Comparison of ENCODE assay signal across 13 cellular contexts in genomic region chr3:58062469-58062868, GRCh38. TPM values are rescaled to one million over a fixed set of nuclear protein-coding genes. Genes with fewer than 3 reads are reported as not detected.
DNase-seq lines count a peak whose midpoint lies in the region; ATAC-seq, FAIRE-seq and TF ChIP-seq lines count a peak whose summit lies in the region.
"Had no signal": no experiment of that assay in that cellular context is flagged by ENCODE, and none has a peak within 500 bp of the region (broad histone marks: within the 10 kb centered on the region; RNA-seq: fewer than 3 reads in every experiment).

No MANE protein-coding gene starts in this region.

- H3K4ac ChIP-seq in H1 (replicated peaks; ENCODE audit: insufficient read length, low read depth, low read length) = no peak overlapping the region

- TF ChIP-seq CTCF in left ventricle myocardium inferior (IDR thresholded peaks at IDR 0.05; ENCODE audit: borderline replicate concordance) = no peak
- no peak for TF ChIP-seq CTCF in H1 (IDR thresholded peaks at IDR 0.05; ENCODE audit: control extremely low read depth in 1 of 3, insufficient read depth in 1 of 3, low read depth in 1 of 3, low read length in 3 of 3)
- TF ChIP-seq CTCF in type B pancreatic cell (conservative IDR thresholded peaks at IDR 0.05) = no peak

- intact Hi-C loops in Right ventricle myocardium superior (cut with DNase I) (no loop called here), left ventricle myocardium inferior (cut with micrococcal nuclease) (no loop called here)

- peaks cover 6 to 19% of the 10 kb centered on the region in 2 experiments for H4K20me1 ChIP-seq in H1 (replicated peaks in 1 of 2; ENCODE audit: control insufficient read depth in 1 of 2, insufficient read depth in 2 of 2, low read length in 2 of 2)

- H2BK12ac ChIP-seq in H1 (ENCODE audit: low read depth, low read length) = no peak overlapping the region

- H3K4me1 ChIP-seq in left ventricle myocardium inferior = peaks cover 57% of the 10 kb centered on the region
- H3K4me1 ChIP-seq in H1 (replicated peaks in 1 of 4; ENCODE audit: control insufficient read depth in 3 of 4, insufficient read depth in 4 of 4, low read length in 3 of 4) = peaks cover 15 to 42% (median 23%) of the 10 kb centered on the region in 4 experiments
- peaks cover 79% of the 10 kb centered on the region for H3K4me1 ChIP-seq in muscle layer of colon (ENCODE audit: insufficient read depth, low read length)

- peak overlapping the region; percentile 47 for H2BK5ac ChIP-seq in H1 (ENCODE audit: low read depth, low read length)

- peak overlapping the region; percentile 78 for H3K27ac Mint-ChIP-seq in type B pancreatic cell
- H3K27ac Mint-ChIP-seq: natural killer cell treated with Interleukin-12 subunit alpha and Interleukin-12 subunit beta and Interleukin-15 and Interleukin-18, amount 100 ng/mL, for 72 hours had no signal

- H4K91ac ChIP-seq in H1 (replicated peaks; ENCODE audit: insufficient read length, low read length) = no peak overlapping the region

- H3K56ac ChIP-seq in H1 (replicated peaks; ENCODE audit: insufficient read length, low read depth, low read length) = no peak overlapping the region

- no peak for TF ChIP-seq RAD21 in H1 (IDR thresholded peaks at IDR 0.05 in 1 of 2, conservative IDR thresholded peaks at IDR 0.05 in 1 of 2; ENCODE audit: low read depth in 2 of 2, low read length in 2 of 2)

- no peak for FAIRE-seq in H1 (lab: Jason Lieb, UNC)

- no peak overlapping the region for H2BK20ac ChIP-seq in H1 (ENCODE audit: low read length)

- 80% methylated on average over 5 of the region's 5 CpGs; no CpG with 5 or more reads in 1 of the 2 experiments for WGBS in H1 (ENCODE audit: extremely low coverage in 1 of 2, insufficient coverage in 1 of 2, insufficient read length in 1 of 2, insufficient replicate concordance in 2 of 2, low coverage in 1 of 2, low lambda C conversion rate in 2 of 2, missing lambda C conversion rate in 1 of 2), 2 experiments

- H3K9me3 Mint-ChIP-seq in type B pancreatic cell = no peaks in the 10 kb centered on the region
- H3K9me3 Mint-ChIP-seq: natural killer cell treated with Interleukin-12 subunit alpha and Interleukin-12 subunit beta and Interleukin-15 and Interleukin-18, amount 100 ng/mL, for 72 hours had no signal

- H4K8ac ChIP-seq in H1 (ENCODE audit: extremely low read depth, insufficient read depth, low read length) = 0 out of 2 replicates have a peak overlapping the region, but pooled peaks have one; percentile 12

- TF ChIP-seq EP300 in H1 (IDR thresholded peaks at IDR 0.05; ENCODE audit: borderline replicate concordance in 1 of 2, low read depth in 2 of 2, low read length in 2 of 2) = no peak

- no peak overlapping the region for H2BK15ac ChIP-seq in H1 (ENCODE audit: low read length)

- peak overlapping the region in 1 of 2 experiments; percentile 19; a peak in 1 of 4 replicates for H3K4me2 ChIP-seq in H1 (ENCODE audit: insufficient read depth in 1 of 2, low read depth in 2 of 2, low read length in 2 of 2)

- H3K14ac ChIP-seq in H1 (ENCODE audit: insufficient read length) = no peak overlapping the region

- H4K5ac ChIP-seq in H1 (ENCODE audit: insufficient read length, low read depth, low read length) = no peak overlapping the region

- POLR2A ChIA-PET in H1 (lab: Charles Lee; ENCODE audit: partially characterized antibody) = interaction anchor here (0.7 to 1.0 kb wide), 2 partner anchors 10 to 54 kb away, joined by 3 read pairs; partner anchors contain the start of gene FLNB

- H3K27me3 Mint-ChIP-seq in type B pancreatic cell = no peaks in the 10 kb centered on the region
- H3K27me3 Mint-ChIP-seq: natural killer cell treated with Interleukin-12 subunit alpha and Interleukin-12 subunit beta and Interleukin-15 and Interleukin-18, amount 100 ng/mL, for 72 hours had no signal

- H2BK120ac ChIP-seq in H1 (replicated peaks; ENCODE audit: low read depth, low read length) = no peak overlapping the region

- TF ChIP-seq POLR2A in H1 (IDR thresholded peaks at IDR 0.05; ENCODE audit: control extremely low read depth in 1 of 2, low read depth in 2 of 2, low read length in 2 of 2) = no peak

- H3K9ac ChIP-seq in H1 (replicated peaks in 1 of 4; ENCODE audit: extremely low read depth in 1 of 4, low read depth in 3 of 4, low read length in 3 of 4) = no peak overlapping the region
- no peak overlapping the region for H3K9ac ChIP-seq in muscle layer of colon (ENCODE audit: low read length)

- H2AFZ ChIP-seq in H1 (ENCODE audit: low read length) = no peak overlapping the region

- H2AK5ac ChIP-seq in H1 (ENCODE audit: low read depth, low read length) = peak overlapping the region; percentile 87

- H3K23ac ChIP-seq in H1 (ENCODE audit: insufficient read length) = no peak overlapping the region

- H3K79me1 ChIP-seq in H1 (ENCODE audit: low read depth, low read length) = peaks cover 12% of the 10 kb centered on the region

- no peaks in the 10 kb centered on the region for H3K9me3 ChIP-seq in left ventricle myocardium inferior (replicated peaks)
- no peaks in the 10 kb centered on the region for H3K9me3 ChIP-seq in H1 (ENCODE audit: insufficient read depth in 2 of 2, low read depth in 1 of 2, low read length in 1 of 2)
- no peaks in the 10 kb centered on the region for H3K9me3 ChIP-seq in muscle layer of colon (ENCODE audit: low read length)
- H3K9me3 ChIP-seq: suprapubic skin had no signal

- H3K79me2 ChIP-seq in H1 (ENCODE audit: control insufficient read depth in 1 of 2, insufficient read depth in 2 of 2, low read length in 2 of 2) = peaks cover 0 to 81% of the 10 kb centered on the region in 2 experiments; a peak in 3 of 4 replicates

- H3K4me3 Mint-ChIP-seq in type B pancreatic cell = peak overlapping the region; percentile 79
- H3K4me3 Mint-ChIP-seq: natural killer cell treated with Interleukin-12 subunit alpha and Interleukin-12 subunit beta and Interleukin-15 and Interleukin-18, amount 100 ng/mL, for 72 hours had no signal

- peaks cover 61% of the 10 kb centered on the region for H3K4me1 Mint-ChIP-seq in type B pancreatic cell (ENCODE audit: unreplicated experiment)

- H3K27ac ChIP-seq in left ventricle myocardium inferior (replicated peaks) = no peak overlapping the region
- H3K27ac ChIP-seq in H1 (ENCODE audit: low read depth, low read length) = no peak overlapping the region
- peak overlapping the region; percentile 86 for H3K27ac ChIP-seq in muscle layer of colon (ENCODE audit: low read depth, low read length)
- H3K27ac ChIP-seq: suprapubic skin had no signal

- CTCF ChIA-PET in H1 (lab: Charles Lee; ENCODE audit: partially characterized antibody) = interaction anchor here (0.6 to 2.7 kb wide), 8 partner anchors 9 to 55 kb away, joined by 3 to 17 read pairs (median 4); partner anchors contain the start of gene FLNB

- peaks cover 29% of the 10 kb centered on the region for H3K36me3 Mint-ChIP-seq in type B pancreatic cell
- H3K36me3 Mint-ChIP-seq: natural killer cell treated with Interleukin-12 subunit alpha and Interleukin-12 subunit beta and Interleukin-15 and Interleukin-18, amount 100 ng/mL, for 72 hours had no signal

- no peak overlapping the region for H3K4me3 ChIP-seq in left ventricle myocardium inferior
- no peak overlapping the region for H3K4me3 ChIP-seq in H1 (ENCODE audit: extremely low read depth in 1 of 4, insufficient read depth in 2 of 4, low read depth in 3 of 4, low read length in 4 of 4)
- H3K4me3 ChIP-seq in muscle layer of colon (ENCODE audit: low read depth in 1 of 2, low read length in 2 of 2) = peak overlapping the region in 1 of 2 donors; percentile 2
- H3K4me3 ChIP-seq: suprapubic skin had no signal

- H3K27me3 ChIP-seq in left ventricle myocardium inferior (ENCODE audit: low read depth) = no peaks in the 10 kb centered on the region
- no peaks in the 10 kb centered on the region for H3K27me3 ChIP-seq in H1 (replicated peaks in 1 of 4; ENCODE audit: control insufficient read depth in 3 of 4, extremely low read depth in 1 of 4, insufficient read depth in 3 of 4, low read length in 3 of 4)
- H3K27me3 ChIP-seq in muscle layer of colon (ENCODE audit: control insufficient read depth in 1 of 2, insufficient read depth in 2 of 2, low read length in 2 of 2) = no peaks in the 10 kb centered on the region
- H3K27me3 ChIP-seq: suprapubic skin had no signal

- no peaks in the 10 kb centered on the region for H3K36me3 ChIP-seq in left ventricle myocardium inferior
- no peaks in the 10 kb centered on the region for H3K36me3 ChIP-seq in H1 (ENCODE audit: control insufficient read depth in 2 of 4, insufficient read depth in 4 of 4, low read length in 3 of 4)
- no peaks in the 10 kb centered on the region for H3K36me3 ChIP-seq in muscle layer of colon (ENCODE audit: insufficient read depth, low read length)
- H3K36me3 ChIP-seq: suprapubic skin had no signal

- DNase-seq in Right ventricle myocardium superior (no peak), left ventricle myocardium inferior (no peak), H1 (ENCODE audit: low read depth in 1 of 2, low spot score in 2 of 2) (no peak), type B pancreatic cell (ENCODE audit: extremely low spot score, unreplicated experiment) (no peak), NCI-H345 (lab: John Stamatoyannopoulos, UW) (no peak)
- no peak for DNase-seq in central memory CD4-positive, alpha-beta T cell
- DNase-seq: activated CD4-positive, alpha-beta T cell treated with anti-CD3 and anti-CD28 coated beads, Interleukin-2, amount 50 U/mL, for 4 hours; effector memory CD4-positive, alpha-beta T cell; NCI-H2227 treated with DMSO at 0.1 percent for 48 hours had no signal

- H3K18ac ChIP-seq in H1 (ENCODE audit: extremely low read depth, low read length) = no peak overlapping the region

- ATAC-seq in Right ventricle myocardium superior (ENCODE audit: poor library complexity) = peak; percentile 41
- ATAC-seq in GM21381 (IDR thresholded peaks at IDR 0.05; ENCODE audit: unreplicated experiment) = no peak
- ATAC-seq: natural killer cell treated with Interleukin-12 subunit alpha and Interleukin-12 subunit beta and Interleukin-15 and Interleukin-18, amount 100 ng/mL, for 72 hours had no signal

- H3K23me2 ChIP-seq in H1 (ENCODE audit: low read depth, low read length) = no peaks in the 10 kb centered on the region; the same call in 1 of the 2 replicates

TF ChIP-seq in H1, 55 proteins besides CTCF, POLR2A, EP300 and RAD21 (continues in another document):
- TF ChIP-seq SP4 (IDR thresholded peaks at IDR 0.05; ENCODE audit: low read length) (no peak), POU5F1 (IDR thresholded peaks at IDR 0.05; ENCODE audit: low read depth, low read length) (no peak), CEBPB (IDR thresholded peaks at IDR 0.05; ENCODE audit: low read depth, low read length) (no peak)

RNA-seq across cellular contexts. Expression of gene FLNB, which starts 54.2 kb away (rescaled TPM):
- total RNA-seq in Right ventricle myocardium superior = 30.0 TPM
- 34.8 TPM for total RNA-seq in left ventricle myocardium inferior
- total RNA-seq in H1 (2021; fragmentation: NEBNext Ultra II Directional; extraction: Animal tissue kit (Norgen Biotek cat#: 25700)) = 118 and 122 TPM in 2 replicates
- 72.2 and 72.3 TPM in 2 replicates for polyA plus RNA-seq in H1 (2011; rRNA removed)
- 53.0 TPM for polyA plus RNA-seq in H1 (2011; cell fraction: cytosol; rRNA removed)
- polyA plus RNA-seq in H1 (2011; cell fraction: nucleus; rRNA removed) = 599 TPM
- 82.4 to 123 TPM (median 108 TPM) in 4 replicates for polyA plus RNA-seq in H1 (2012, experiment 1 of 2)
- polyA plus RNA-seq in H1 (2012, experiment 2 of 2) = 47.2 TPM
- polyA plus RNA-seq in H1 (2013, experiment 1 of 2) = 96.1 TPM
- 85.9 TPM for polyA plus RNA-seq in H1 (2013, experiment 2 of 2)
- 249 and 262 TPM in 2 replicates for polyA minus RNA-seq in H1 (2011; rRNA and poly(A)+ RNA removed)
- 121 TPM for polyA minus RNA-seq in H1 (2011; cell fraction: cytosol; rRNA and poly(A)+ RNA removed)
- 391 TPM for polyA minus RNA-seq in H1 (2011; cell fraction: nucleus; rRNA and poly(A)+ RNA removed)
- 204 and 295 TPM in 2 replicates for total RNA-seq in type B pancreatic cell (ENCODE audit: low replicate concordance)
